1 cellular context compared by ENCODE assay signal in the genomic region with DNA sequence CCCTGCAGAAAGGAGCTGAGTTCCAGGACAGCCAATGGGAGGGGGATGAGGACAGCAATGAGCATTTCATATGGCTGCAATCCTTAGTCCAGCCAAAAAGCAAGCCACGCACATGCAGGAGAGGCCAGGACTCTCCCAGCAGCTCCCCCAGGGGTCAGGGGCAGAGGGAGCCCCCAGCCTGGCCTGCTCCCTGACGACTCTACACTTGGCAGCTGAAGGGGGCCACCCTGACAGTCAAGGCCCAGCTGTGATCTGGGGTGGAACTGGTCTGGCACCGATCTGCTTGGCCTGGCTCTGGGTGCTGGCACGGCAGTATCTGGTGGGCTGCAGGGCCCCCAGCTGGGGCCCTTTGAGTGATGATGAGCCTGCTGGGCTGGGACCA.
TF ChIP-seq lines count a peak whose summit lies in the region.

No MANE protein-coding gene starts in this region.

TF ChIP-seq in H1, 55 proteins besides CTCF, POLR2A, EP300 and RAD21:
- no peak for TF ChIP-seq BRCA1 (IDR thresholded peaks at IDR 0.05; ENCODE audit: low read depth, low read length)
- no peak for TF ChIP-seq CTBP2 (IDR thresholded peaks at IDR 0.05; ENCODE audit: borderline replicate concordance, insufficient read depth, insufficient read length, low read length)
- no peak for TF ChIP-seq POU5F1 (IDR thresholded peaks at IDR 0.05; ENCODE audit: low read depth, low read length)
- TF ChIP-seq KDM5A (IDR thresholded peaks at IDR 0.05; ENCODE audit: low read length) = no peak
- no peak for TF ChIP-seq SUZ12 (IDR thresholded peaks at IDR 0.05; ENCODE audit: low read length)
- no peak for TF ChIP-seq TCF12 (IDR thresholded peaks at IDR 0.05; ENCODE audit: low read depth, low read length)
- TF ChIP-seq CBX5 (IDR thresholded peaks at IDR 0.05; ENCODE audit: low read depth, low read length) = no peak
- no peak for TF ChIP-seq ZNF274 (IDR thresholded peaks at IDR 0.05; ENCODE audit: borderline replicate concordance, extremely low read depth, low read length)
- no peak for TF ChIP-seq EZH2 (IDR thresholded peaks at IDR 0.05; ENCODE audit: low read depth, low read length, severe bottlenecking)
